In genomic region chr19:20397292-20397691, GRCh38 we compare ENCODE assay signal across 1 cellular context.
TF ChIP-seq lines count a peak whose summit lies in the region.

No MANE protein-coding gene starts in this region.

TF ChIP-seq in HEK293, 187 proteins besides CTCF, POLR2A, EP300 and RAD21 (continued from another document):
- TF ChIP-seq INSM2 (tag by site-specific recombination; IDR thresholded peaks at IDR 0.05), result no peak
- TF ChIP-seq ZBTB44 (tag by site-specific recombination; IDR thresholded peaks at IDR 0.05), result no peak
- no peak for TF ChIP-seq REPIN1 (tag by site-specific recombination; IDR thresholded peaks at IDR 0.05; ENCODE audit: low read depth)
- no peak for TF ChIP-seq ZNF580 (tag by site-specific recombination; IDR thresholded peaks at IDR 0.05)
- peak; percentile 15; the same call in 1 of the 2 replicates for TF ChIP-seq ZNF555 (tag by site-specific recombination; conservative IDR thresholded peaks at IDR 0.05)
- no peak for TF ChIP-seq GLI2 (tag by site-specific recombination; IDR thresholded peaks at IDR 0.05; ENCODE audit: borderline replicate concordance, low read depth)
- peak; percentile 70 for TF ChIP-seq ZNF274 (IDR thresholded peaks at IDR 0.05; ENCODE audit: low read length)
- TF ChIP-seq ZNF274 (tag by site-specific recombination; IDR thresholded peaks at IDR 0.05; ENCODE audit: borderline replicate concordance), result peak; percentile 60; the same call in 1 of the 2 replicates
- 0 out of 2 replicates have a peak, but pooled peaks have one; percentile 52 for TF ChIP-seq ZNF518A (tag by site-specific recombination; conservative IDR thresholded peaks at IDR 0.05; ENCODE audit: low read depth)
- no peak for TF ChIP-seq KLF9 (tag by site-specific recombination; IDR thresholded peaks at IDR 0.05; ENCODE audit: low read depth)
- no peak for TF ChIP-seq ZBTB6 (tag by site-specific recombination; IDR thresholded peaks at IDR 0.05)
- peak; percentile 29 for TF ChIP-seq SETDB1 (IDR thresholded peaks at IDR 0.05; ENCODE audit: insufficient read length, low read length)
- peak; percentile 22; the same call in 1 of the 2 replicates for TF ChIP-seq ZNF426 (tag by site-specific recombination; IDR thresholded peaks at IDR 0.05)
- no peak for TF ChIP-seq ZNF549 (tag by site-specific recombination; IDR thresholded peaks at IDR 0.05)
- TF ChIP-seq ZBTB17 (tag by site-specific recombination; IDR thresholded peaks at IDR 0.05), result no peak
- TF ChIP-seq ZSCAN30 (tag by site-specific recombination; IDR thresholded peaks at IDR 0.05), result no peak
